ENCODE assay signal across 8 cellular contexts in the genomic region with DNA sequence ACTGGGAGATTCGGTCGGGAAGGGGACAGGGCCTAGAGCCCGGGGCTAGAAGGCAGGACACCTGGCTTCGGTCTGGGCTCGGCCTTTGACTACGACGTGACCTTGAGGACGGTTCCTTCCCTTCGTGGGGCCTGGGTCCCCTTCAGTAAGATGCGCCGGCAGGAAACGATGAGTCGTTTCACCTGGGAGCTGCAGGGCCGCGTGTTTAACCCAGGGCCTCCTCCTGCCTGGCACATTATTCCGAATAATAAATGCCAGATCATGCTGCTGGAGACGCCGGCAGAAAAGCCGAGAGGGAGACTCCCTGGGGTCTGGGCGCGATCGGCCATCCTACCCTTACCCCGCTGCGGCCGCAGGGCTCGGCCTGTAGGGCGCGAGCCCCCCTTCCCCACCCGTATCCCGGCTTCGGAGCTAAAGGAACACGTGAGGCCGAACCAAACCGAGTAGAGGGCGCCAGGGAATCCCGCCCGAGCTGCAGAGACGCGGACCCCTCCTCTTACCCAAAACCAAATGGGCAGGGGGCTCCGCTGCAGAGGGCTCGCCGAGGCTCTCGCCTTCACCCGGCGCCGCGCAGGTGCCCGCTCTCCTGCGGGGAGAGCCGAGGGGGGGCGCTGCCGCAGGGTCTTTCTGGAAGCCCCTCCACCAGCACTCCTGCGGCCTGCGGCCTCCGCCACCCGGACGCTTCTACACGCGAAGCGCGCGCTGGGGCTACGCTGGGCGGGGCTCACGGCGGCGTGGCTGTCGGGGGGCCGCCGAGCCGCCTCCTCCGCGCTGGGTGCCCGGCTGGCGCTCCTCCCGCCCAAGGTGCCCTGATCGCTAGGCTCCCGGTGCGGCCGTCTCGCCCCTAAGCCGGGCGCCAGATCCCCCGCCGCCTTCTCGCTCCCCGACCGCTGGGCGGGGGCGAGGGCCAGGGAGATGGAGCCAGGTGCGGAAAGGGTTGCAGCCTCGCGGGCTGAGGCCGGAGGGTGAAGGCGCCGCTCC. TPM values are rescaled to one million over a fixed set of nuclear protein-coding genes. Genes with fewer than 3 reads are reported as not detected.
DNase-seq lines count a peak whose midpoint lies in the region; FAIRE-seq and TF ChIP-seq lines count a peak whose summit lies in the region.

Gene BDH1 (minus strand): TSS at position 688 of the 981 bp plus-strand sequence. CDS start 9,525 bp downstream, outside the sequence.

- H4K12ac ChIP-seq in trophoblast cell (ENCODE audit: low read depth, low read length): peak within 1 kb of the TSS; percentile 23

- H3K4ac ChIP-seq in trophoblast cell (ENCODE audit: low read depth, low read length): peak within 1 kb of the TSS; percentile 4

- H3K9ac ChIP-seq in trophoblast cell (ENCODE audit: low read length): peak within 1 kb of the TSS; percentile 0

- H4K91ac ChIP-seq in trophoblast cell (ENCODE audit: low read depth, low read length): no peak within 1 kb of the TSS

- H3K9me3 ChIP-seq in trophoblast cell (ENCODE audit: insufficient read depth, low read depth, low read length): no peaks in the 10 kb centered on the region

- H3K27ac Mint-ChIP-seq in type B pancreatic cell: peak within 1 kb of the TSS; percentile 91

- H3K79me1 ChIP-seq in trophoblast cell (ENCODE audit: low read length): peaks cover 7% of the 10 kb centered on the region

- peak within 1 kb of the TSS; percentile 24 for H2BK120ac ChIP-seq in trophoblast cell (ENCODE audit: insufficient read depth, low read length, poor library complexity)

- peak within 1 kb of the TSS; percentile 76 for H3K4me2 ChIP-seq in trophoblast cell (ENCODE audit: low read length)

- H2BK12ac ChIP-seq in trophoblast cell (ENCODE audit: low read length): no peak within 1 kb of the TSS

- H2AFZ ChIP-seq in trophoblast cell (ENCODE audit: insufficient read depth, low read length, poor library complexity): peak within 1 kb of the TSS; percentile 43

- peak within 1 kb of the TSS; percentile 90 for H3K4me3 Mint-ChIP-seq in type B pancreatic cell

- H3K36me3 ChIP-seq in BJ (ENCODE audit: control insufficient read depth, insufficient read depth, low read length) (no peaks in the 10 kb centered on the region), trophoblast cell (ENCODE audit: control insufficient read depth in 1 of 2, insufficient read depth in 2 of 2, low read length in 2 of 2) (no peaks in the 10 kb centered on the region)

- H3K4me3 ChIP-seq in BJ (ENCODE audit: low read depth, low read length): peak within 1 kb of the TSS; percentile 90
- H3K4me3 ChIP-seq in trophoblast cell (ENCODE audit: low read depth, low read length): peak within 1 kb of the TSS; percentile 72

- peaks cover 8% of the 10 kb centered on the region for H3K4me1 Mint-ChIP-seq in type B pancreatic cell (ENCODE audit: unreplicated experiment)

- peak within 1 kb of the TSS; percentile 84 for H4K8ac ChIP-seq in trophoblast cell (ENCODE audit: low read depth, low read length)

- DNase-seq in BJ (ENCODE audit: low read depth) (no peak), GM19239 (ENCODE audit: insufficient read length, low spot score) (no peak), HK-2 (ENCODE audit: unreplicated experiment) (peak; percentile 70), RKO (ENCODE audit: low spot score) (peak; percentile 70), glomerular visceral epithelial cell (ENCODE audit: extremely low spot score) (peak; percentile 30), trophoblast cell (peak in 1 of 2 donors; percentile 17), type B pancreatic cell (ENCODE audit: extremely low spot score, unreplicated experiment) (no peak)
- peak; percentile 86 for DNase-seq in activated effector memory CD4-positive, alpha-beta T cell treated with anti-CD3 and anti-CD28 coated beads, Interleukin-2, amount 50 U/mL, for 16 hours

- peaks cover 6% of the 10 kb centered on the region for H3K27me3 Mint-ChIP-seq in type B pancreatic cell

- no CpG with 5 or more reads among the region's 96 CpGs for WGBS in trophoblast cell (ENCODE audit: extremely low coverage, insufficient coverage, insufficient read length)

- POLR2A ChIA-PET in BJ (lab: Charles Lee): no interaction called here

- peak within 1 kb of the TSS; percentile 2 for H3K27ac ChIP-seq in trophoblast cell (ENCODE audit: low read depth, low read length)

- H3K14ac ChIP-seq in trophoblast cell (ENCODE audit: low read length): peak within 1 kb of the TSS; percentile 23

- peak within 1 kb of the TSS; percentile 18 for H2BK5ac ChIP-seq in trophoblast cell (ENCODE audit: low read depth, low read length, poor library complexity)

- H3K79me2 ChIP-seq in trophoblast cell (ENCODE audit: control insufficient read depth, insufficient read depth, low read length, poor library complexity): no peaks in the 10 kb centered on the region

- peak within 1 kb of the TSS; percentile 13 for H3K18ac ChIP-seq in trophoblast cell (ENCODE audit: low read length)

- H3K27me3 ChIP-seq in BJ (ENCODE audit: control insufficient read depth, insufficient read depth, low read length) (peaks cover 12% of the 10 kb centered on the region), trophoblast cell (ENCODE audit: insufficient read depth, low read length) (peaks cover 7% of the 10 kb centered on the region)

- H3K36me3 Mint-ChIP-seq in type B pancreatic cell: peaks cover 4% of the 10 kb centered on the region

- H2AK5ac ChIP-seq in trophoblast cell (ENCODE audit: low read length): no peak within 1 kb of the TSS

- TF ChIP-seq CTCF in BJ (IDR thresholded peaks at IDR 0.05; ENCODE audit: insufficient read depth, low read depth, low read length) (0 out of 2 replicates have a peak, but pooled peaks have one; percentile 5), type B pancreatic cell (conservative IDR thresholded peaks at IDR 0.05) (peak; percentile 21)

- no peak within 1 kb of the TSS for H3K23ac ChIP-seq in trophoblast cell (ENCODE audit: low read length)

- no peaks in the 10 kb centered on the region for H3K9me3 Mint-ChIP-seq in type B pancreatic cell

- peak; percentile 64 for FAIRE-seq in GM19239 (lab: Jason Lieb, UNC)

- CTCF ChIA-PET in BJ (lab: Yijun Ruan, JAX): interaction anchor here (0.6 kb wide), 1 partner anchor 120 kb away, joined by 4 read pairs; no protein-coding TSS in a partner anchor

- H3K4me1 ChIP-seq in trophoblast cell (ENCODE audit: control insufficient read depth in 1 of 2, insufficient read depth in 2 of 2, low read length in 2 of 2): peaks cover 2 to 10% of the 10 kb centered on the region in 2 experiments

RNA-seq across cellular contexts. Expression of gene BDH1, which starts in this region (rescaled TPM):
- polyA plus RNA-seq in BJ (2011; rRNA removed): 3.8 and 6.5 TPM in 2 replicates
- polyA minus RNA-seq in BJ (2011; rRNA and poly(A)+ RNA removed): 3.7 and 3.8 TPM in 2 replicates
- 3.1 and 3.6 TPM in 2 replicates for polyA plus RNA-seq in trophoblast cell (2013)
- 32.0 and 56.1 TPM in 2 replicates for total RNA-seq in type B pancreatic cell (ENCODE audit: low replicate concordance)

Comparison
In these comparisons a context has a peak if more than half of its experiments do, and no peak if none do; other contexts are left out.
1. DNase-seq: peak in HK-2 (single experiment), RKO (single experiment), activated effector memory CD4-positive, alpha-beta T cell treated with anti-CD3 and anti-CD28 coated beads, Interleukin-2, amount 50 U/mL, for 16 hours (single experiment) and glomerular visceral epithelial cell (single experiment); none in BJ (single experiment), GM19239 (single experiment) and type B pancreatic cell (single experiment).